In the genomic region with DNA sequence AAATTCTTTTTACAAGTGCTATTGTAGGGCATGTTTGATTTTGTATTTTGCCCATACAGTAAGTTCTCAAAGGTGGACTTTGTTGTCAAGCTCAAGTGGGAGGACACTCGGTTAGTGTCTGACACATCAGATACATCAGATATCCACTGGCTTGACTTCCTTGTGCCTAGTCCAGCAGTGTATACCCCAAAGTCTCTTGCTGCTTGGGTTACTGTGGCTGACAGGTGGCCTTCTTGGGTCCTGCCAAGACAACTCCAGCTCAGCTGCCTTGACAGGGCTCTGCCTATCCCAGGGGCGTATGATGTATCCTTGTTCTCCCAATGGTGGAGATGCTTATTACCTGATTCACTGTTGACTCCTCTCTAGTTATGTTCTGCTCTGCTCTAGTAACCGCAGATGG, we compare ENCODE assay signal across 21 cellular contexts.
DNase-seq lines count a peak whose midpoint lies in the region; ATAC-seq lines count a peak whose summit lies in the region.
"Had no signal": no experiment of that assay in that cellular context is flagged by ENCODE, and none has a peak within 500 bp of the region (broad histone marks: within the 10 kb centered on the region; RNA-seq: fewer than 3 reads in every experiment).

No MANE protein-coding gene starts in this region.

- intact Hi-C loops in Right ventricle myocardium superior (cut with DNase I) = no loop called here
- intact Hi-C loops in cardiac septum (cut with DNase I) = no loop called here

- no peak for DNase-seq in Right ventricle myocardium superior
- DNase-seq in cardiac septum (ENCODE audit: low spot score) = no peak
- DNase-seq in UCSD-AML1 (lab: John Stamatoyannopoulos, UW; ENCODE audit: unreplicated experiment) = peak; percentile 7
- DNase-seq in kidney tubule cell (ENCODE audit: low spot score) = peak; percentile 18
- DNase-seq in stimulated activated naive CD8-positive, alpha-beta T cell treated with anti-CD3 and anti-CD28 coated beads, Interleukin-15, Interleukin-2, amounts not matched to agents 100 U/mL and 50 U/mL, for 24 hours = no peak
- no peak for DNase-seq in caudate nucleus (lab: John Stamatoyannopoulos, UW)
- DNase-seq: Calu3; CD8-positive, alpha-beta memory T cell; DMS153; IMR-90; NCI-H1105; NCI-H146; NCI-H2029; NCI-H2227 treated with DMSO at 0.1 percent for 48 hours; NCI-H510A; NK-92 treated with Interleukin-12 subunit alpha and Interleukin-12 subunit beta, amount 100 ng/mL, for 24 hours had no signal

- ATAC-seq in Right ventricle myocardium superior (ENCODE audit: poor library complexity) (peak; percentile 21), GM21528 (IDR thresholded peaks at IDR 0.05; ENCODE audit: low FRiP score, unreplicated experiment) (no peak), HG03442 (IDR thresholded peaks at IDR 0.05; ENCODE audit: unreplicated experiment) (no peak)
- ATAC-seq in stimulated activated naive CD8-positive, alpha-beta T cell treated with anti-CD3 and anti-CD28 coated beads, Interleukin-15, Interleukin-2, amounts not matched to agents 100 U/mL and 50 U/mL, for 24 hours = peak; percentile 50
- ATAC-seq: Panc1 had no signal

- H3K27ac ChIP-seq in caudate nucleus (ENCODE audit: low read depth, low read length) = no peak overlapping the region
- H3K27ac ChIP-seq: C4-2B, KMS-11 had no signal

Comparison
In these comparisons a context has a peak if more than half of its experiments do, and no peak if none do; other contexts are left out.
1. ATAC-seq: peak in Right ventricle myocardium superior (single experiment) and stimulated activated naive CD8-positive, alpha-beta T cell treated with anti-CD3 and anti-CD28 coated beads, Interleukin-15, Interleukin-2, amounts not matched to agents 100 U/mL and 50 U/mL, for 24 hours (single experiment); none in GM21528 (single experiment) and HG03442 (single experiment).
2. DNase-seq: peak in UCSD-AML1 (single experiment) and kidney tubule cell (single experiment); none in Right ventricle myocardium superior (single experiment), cardiac septum (single experiment), stimulated activated naive CD8-positive, alpha-beta T cell treated with anti-CD3 and anti-CD28 coated beads, Interleukin-15, Interleukin-2, amounts not matched to agents 100 U/mL and 50 U/mL, for 24 hours (single experiment) and caudate nucleus (0 of 61).